Comparison of ENCODE assay signal across 12 cellular contexts in genomic region chr2:170669909-170670308, GRCh38. TPM values are rescaled to one million over a fixed set of nuclear protein-coding genes. Genes with fewer than 3 reads are reported as not detected.
"Had no signal": no experiment of that assay in that cellular context is flagged by ENCODE, and none has a peak within 500 bp of the region (broad histone marks: within the 10 kb centered on the region; RNA-seq: fewer than 3 reads in every experiment).

No MANE protein-coding gene starts in this region.

- H3K9me3 ChIP-seq: HAP-1 had no signal

- H3K27ac ChIP-seq: GM23248 had no signal

- H3K9ac ChIP-seq: GM23248 had no signal

- H3K4me3 ChIP-seq: GM23248, GM23338, HAP-1 had no signal

- DNase-seq: GM23248, GOT3, H7, H9, HCEC 1CT, HFFc6 had no signal

- ATAC-seq: GM23338, HCT116 had no signal

- H3K4me2 ChIP-seq: GM23338 had no signal

- H2AFZ ChIP-seq: GM23248, GM23338 had no signal

- H3K4me1 ChIP-seq: HAP-1 had no signal

- FAIRE-seq: H1, H54 had no signal

- H3K36me3 ChIP-seq: HAP-1 had no signal

RNA-seq across cellular contexts. Expression of gene SP5, which starts 45.2 kb away (rescaled TPM):
- total RNA-seq: GM23248, H1, H4, HFFc6 had no signal
- polyA plus RNA-seq: GM23248 had no signal
